ENCODE assay signal across 8 cellular contexts in genomic region chr5:57178238-57178637, GRCh38. TPM values are rescaled to one million over a fixed set of nuclear protein-coding genes. Genes with fewer than 3 reads are reported as not detected.
DNase-seq lines count a peak whose midpoint lies in the region; ATAC-seq, FAIRE-seq and TF ChIP-seq lines count a peak whose summit lies in the region.
"Not testable (repeated sequence)": the region's sequence is repeated elsewhere in the genome, so short reads cannot be mapped to it uniquely, and the experiment has no call there.

No MANE protein-coding gene starts in this region.

- in situ Hi-C loops in astrocyte of the spinal cord (cut with HindIII; ENCODE audit: low sequenced_read_pairs); HepG2 (cut with HindIII; ENCODE audit: extremely low pct_ligation_motif_present, low pct_unique_long_range_greater_than_20kb): not testable (repeated sequence)

- not testable (repeated sequence) for TF ChIP-seq RAD21 in HepG2 (CRISPR knock-in tag; IDR thresholded peaks at IDR 0.05)

- 77% methylated on average over 12 of the region's 12 CpGs for WGBS in esophagus muscularis mucosa
- 33% methylated on average over 12 of the region's 12 CpGs for WGBS in HepG2 (ENCODE audit: low lambda C conversion rate)
- 56% methylated on average over 12 of the region's 12 CpGs for WGBS in suprapubic skin

- peak overlapping the region; percentile 97 for H3K9ac ChIP-seq in HepG2 (ENCODE audit: insufficient read depth, low read depth, low read length)

- not testable (repeated sequence) for H3K27me3 ChIP-seq in CD4-positive, alpha-beta T cell (ENCODE audit: control insufficient read depth, insufficient read depth, low read length); esophagus muscularis mucosa; HepG2 (ENCODE audit: control insufficient read depth in 1 of 2, insufficient read depth in 2 of 2, low read length in 2 of 2); suprapubic skin

- H3K9me3 Mint-ChIP-seq in CD4-positive, alpha-beta T cell; IgD-negative memory B cell; WTC11; osteocyte (ENCODE audit: unreplicated experiment): not testable (repeated sequence)

- intact Hi-C loops in CD4-positive, alpha-beta T cell (cut with DNase I, micrococcal nuclease) = loop anchor here (2.0 to 10.0 kb wide), 3 partner anchors 17 to 1643 kb away; partner anchors contain the start of genes IL6ST (in 2 of the 2) and PLPP1 (in 1 of the 2)
- intact Hi-C loops in esophagus muscularis mucosa (cut with DNase I) (loop anchor here (5.0 kb wide), 1 partner anchor 39 kb away; no protein-coding TSS in a partner anchor), HepG2 (cut with micrococcal nuclease; ENCODE audit: unreplicated experiment) (loop anchor here (10.0 kb wide), 1 partner anchor 517 kb away; no protein-coding TSS in a partner anchor)

- peak overlapping the region; percentile 83 for H3K4me2 ChIP-seq in HepG2 (ENCODE audit: low read depth, low read length)

- peaks cover 64% of the 10 kb centered on the region for H3K4me1 Mint-ChIP-seq in CD4-positive, alpha-beta T cell (ENCODE audit: low read depth)
- H3K4me1 Mint-ChIP-seq in IgD-negative memory B cell = peaks cover 40 to 50% (median 44%) of the 10 kb centered on the region in 3 donors
- H3K4me1 Mint-ChIP-seq in WTC11 = peaks cover 47% of the 10 kb centered on the region
- H3K4me1 Mint-ChIP-seq in osteocyte (ENCODE audit: unreplicated experiment) = peaks cover 64% of the 10 kb centered on the region

- H4K20me1 ChIP-seq in HepG2 (ENCODE audit: insufficient read depth, low read length) = peaks cover 71% of the 10 kb centered on the region

- TF ChIP-seq POLR2A in esophagus muscularis mucosa (IDR thresholded peaks at IDR 0.05; ENCODE audit: low read depth); HepG2 (IDR thresholded peaks at IDR 0.05; ENCODE audit: insufficient read depth in 1 of 2, low read depth in 2 of 2, low read length in 2 of 2); suprapubic skin (IDR thresholded peaks at IDR 0.05): not testable (repeated sequence)

- not testable (repeated sequence) for H3K27ac ChIP-seq in CD4-positive, alpha-beta T cell (ENCODE audit: low read depth, low read length); HepG2 (ENCODE audit: extremely low read length, insufficient read depth, low read length); suprapubic skin
- H3K27ac ChIP-seq in esophagus muscularis mucosa (replicated peaks in 1 of 4) = peak overlapping the region; percentile 10 to 100 (median 38)

- not testable (repeated sequence) for H3K27me3 Mint-ChIP-seq in CD4-positive, alpha-beta T cell; IgD-negative memory B cell; WTC11 (ENCODE audit: low read depth); osteocyte (ENCODE audit: unreplicated experiment)

- H3K9me3 ChIP-seq in CD4-positive, alpha-beta T cell (ENCODE audit: control insufficient read depth, low read length); esophagus muscularis mucosa; HepG2 (ENCODE audit: low read length); suprapubic skin: not testable (repeated sequence)

- not testable (repeated sequence) for ATAC-seq in CD4-positive, alpha-beta T cell (ENCODE audit: poor library complexity); WTC11; HepG2

- H3K36me3 Mint-ChIP-seq in CD4-positive, alpha-beta T cell (ENCODE audit: low read depth) = peaks cover 79% of the 10 kb centered on the region
- H3K36me3 Mint-ChIP-seq in IgD-negative memory B cell = peaks cover 12% of the 10 kb centered on the region
- peaks cover 38% of the 10 kb centered on the region for H3K36me3 Mint-ChIP-seq in WTC11
- peaks cover 16% of the 10 kb centered on the region for H3K36me3 Mint-ChIP-seq in osteocyte (ENCODE audit: unreplicated experiment)

- DNase-seq in CD4-positive, alpha-beta T cell; WTC11 (ENCODE audit: low spot score); astrocyte of the spinal cord (ENCODE audit: low read depth, low spot score); esophagus muscularis mucosa (ENCODE audit: extremely low spot score); HepG2 (ENCODE audit: low spot score); osteocyte (ENCODE audit: extremely low spot score, unreplicated experiment); suprapubic skin (ENCODE audit: low spot score in 2 of 2): not testable (repeated sequence)

- peak overlapping the region; percentile 96 for H3K27ac Mint-ChIP-seq in CD4-positive, alpha-beta T cell
- peak overlapping the region; percentile 63 to 99 (median 82) for H3K27ac Mint-ChIP-seq in IgD-negative memory B cell
- not testable (repeated sequence) for H3K27ac Mint-ChIP-seq in WTC11
- peak overlapping the region; percentile 99 for H3K27ac Mint-ChIP-seq in osteocyte (ENCODE audit: unreplicated experiment)

- not testable (repeated sequence) for TF ChIP-seq CTCF in CD4-positive, alpha-beta T cell (IDR thresholded peaks at IDR 0.05); WTC11 (IDR thresholded peaks at IDR 0.05); astrocyte of the spinal cord (IDR thresholded peaks at IDR 0.05; ENCODE audit: low read depth, low read length); esophagus muscularis mucosa (IDR thresholded peaks at IDR 0.05); HepG2 (CRISPR knock-in tag; IDR thresholded peaks at IDR 0.05); osteocyte (IDR thresholded peaks at IDR 0.05); suprapubic skin (IDR thresholded peaks at IDR 0.05)

- not testable (repeated sequence) for H3K36me3 ChIP-seq in esophagus muscularis mucosa; HepG2 (replicated peaks in 1 of 2; ENCODE audit: control insufficient read depth in 1 of 2, insufficient read depth in 2 of 2, low read length in 2 of 2); suprapubic skin

- FAIRE-seq in HepG2 (lab: Jason Lieb, UNC) = not testable (repeated sequence)

- H2AFZ ChIP-seq in HepG2 (ENCODE audit: low read length) = not testable (repeated sequence)

- BruUV-seq in HepG2 (replicated peaks; lab: Mats Ljungman, UMichigan) = not testable (repeated sequence)

- CTCF ChIA-PET in CD4-positive, alpha-beta T cell (lab: Charles Lee); HepG2 (lab: Yijun Ruan, JAX; ENCODE audit: low intra/inter-chr PET ratio, low total read pairs): not testable (repeated sequence)
- CTCF ChIA-PET in WTC11 (lab: Charles Lee) = interaction anchor here (0.6 kb wide), 1 partner anchor 17 kb away, joined by 3 read pairs; no protein-coding TSS in a partner anchor

- peak overlapping the region; percentile 98 for H3K4me3 Mint-ChIP-seq in CD4-positive, alpha-beta T cell
- H3K4me3 Mint-ChIP-seq in IgD-negative memory B cell (peak overlapping the region; percentile 92 to 100 (median 100)), WTC11 (peak overlapping the region; percentile 97), osteocyte (ENCODE audit: unreplicated experiment) (peak overlapping the region; percentile 61)

- H3K4me1 ChIP-seq in esophagus muscularis mucosa (peaks cover 48 to 74% (median 74%) of the 10 kb centered on the region in 4 donors), HepG2 (ENCODE audit: insufficient read depth, low read length) (peaks cover 36% of the 10 kb centered on the region), suprapubic skin (peaks cover 67% of the 10 kb centered on the region)

- peak overlapping the region; percentile 8 for H3K4me3 ChIP-seq in astrocyte of the spinal cord (ENCODE audit: low read depth, low read length)
- peak overlapping the region; percentile 82 to 99 (median 92) for H3K4me3 ChIP-seq in esophagus muscularis mucosa
- peak overlapping the region; percentile 90 to 94 (median 94) for H3K4me3 ChIP-seq in HepG2 (replicated peaks in 1 of 3; ENCODE audit: insufficient read depth in 1 of 3, low read depth in 2 of 3, low read length in 3 of 3)
- peak overlapping the region; percentile 99 for H3K4me3 ChIP-seq in suprapubic skin

- H3K79me2 ChIP-seq in HepG2 (ENCODE audit: insufficient read depth, low read length) = peaks cover 92% of the 10 kb centered on the region

- POLR2A ChIA-PET in CD4-positive, alpha-beta T cell (lab: Charles Lee); WTC11 (lab: Charles Lee); HepG2 (lab: Yijun Ruan, JAX): not testable (repeated sequence)

- not testable (repeated sequence) for TF ChIP-seq EP300 in esophagus muscularis mucosa (IDR thresholded peaks at IDR 0.05); HepG2 (IDR thresholded peaks at IDR 0.05; ENCODE audit: low read depth in 2 of 2, low read length in 2 of 2); HepG2 (CRISPR knock-in tag; IDR thresholded peaks at IDR 0.05; ENCODE audit: borderline replicate concordance); suprapubic skin (IDR thresholded peaks at IDR 0.05)

RNA-seq across cellular contexts. Expression of gene GPBP1, which starts 4.4 kb away (rescaled TPM):
- total RNA-seq in CD4-positive, alpha-beta T cell = 100 to 1,000 TPM; 136 to 137 TPM
- polyA plus RNA-seq in IgD-negative memory B cell (83.3 TPM), HepG2 (2011; rRNA removed) (22.4 and 27.1 TPM in 2 replicates)
- total RNA-seq in WTC11 (2021) (100 to 106 TPM (median 104 TPM) in 3 replicates), esophagus muscularis mucosa (10 to 100 TPM; 41.8 to 54.0 (median 48.6) TPM), HepG2 (2016; rRNA removed; fragmentation: Illumina TruSeq; extraction: Trizol) (72.2 and 101 TPM in 2 replicates), osteocyte (58.4 and 65.3 TPM in 2 replicates), suprapubic skin (10 to 100 TPM; 49.3 to 74.8 (median 62.5) TPM)
- 66.3 and 69.1 TPM in 2 replicates for total RNA-seq in HepG2 (2016; cell fraction: cytosol; rRNA removed; fragmentation: Illumina TruSeq; extraction: Trizol; ENCODE audit: low read depth)
- 70.0 and 97.0 TPM in 2 replicates for total RNA-seq in HepG2 (2016; cell fraction: insoluble cytoplasmic fraction; rRNA removed; fragmentation: Illumina TruSeq; extraction: Trizol)
- total RNA-seq in HepG2 (2016; cell fraction: membrane; rRNA removed; fragmentation: Illumina TruSeq; extraction: Trizol) = 43.3 and 49.9 TPM in 2 replicates
- 71.5 and 77.9 TPM in 2 replicates for total RNA-seq in HepG2 (2016; cell fraction: nucleus; rRNA removed; fragmentation: Illumina TruSeq; extraction: Trizol)
- polyA plus RNA-seq in HepG2 (2011; cell fraction: cytosol; rRNA removed) = 8.1 and 15.4 TPM in 2 replicates
- polyA plus RNA-seq in HepG2 (2011; cell fraction: nucleus; rRNA removed) = 13.5 and 16.6 TPM in 2 replicates
- polyA plus RNA-seq in HepG2 (2012) = 37.4 and 42.2 TPM in 2 replicates
- polyA plus RNA-seq in HepG2 (2016; cell fraction: cytosol; fragmentation: Illumina TruSeq; extraction: Trizol; ENCODE audit: low read depth) = 2.8 and 3.5 TPM in 2 replicates
- polyA plus RNA-seq in HepG2 (2016; cell fraction: insoluble cytoplasmic fraction; fragmentation: Illumina TruSeq; extraction: Trizol; ENCODE audit: low read depth) = 68.2 and 77.7 TPM in 2 replicates
- polyA plus RNA-seq in HepG2 (2016; cell fraction: membrane; fragmentation: Illumina TruSeq; extraction: Trizol; ENCODE audit: low read depth) = 12.7 and 15.4 TPM in 2 replicates
- 97.7 and 101 TPM in 2 replicates for polyA plus RNA-seq in HepG2 (2016; cell fraction: nucleus; fragmentation: Illumina TruSeq; extraction: Trizol; ENCODE audit: insufficient read depth, low read depth)
- 7.1 and 12.3 TPM in 2 replicates for polyA minus RNA-seq in HepG2 (2011; rRNA and poly(A)+ RNA removed; ENCODE audit: low replicate concordance)
- polyA minus RNA-seq in HepG2 (2011; cell fraction: cytosol; rRNA and poly(A)+ RNA removed) = 23.4 and 24.7 TPM in 2 replicates
- 86.4 and 87.5 TPM in 2 replicates for polyA minus RNA-seq in HepG2 (2011; cell fraction: nucleus; rRNA and poly(A)+ RNA removed)

Comparison
In these comparisons a context has a peak if more than half of its experiments do, and no peak if none do; other contexts are left out.
1. H3K4me3 ChIP-seq: peak in every context shown above with its lines; median percentile 99 in suprapubic skin; 94 in HepG2; 92 in esophagus muscularis mucosa; 8 in astrocyte of the spinal cord.